17 cellular contexts compared by ENCODE assay signal in the genomic region with DNA sequence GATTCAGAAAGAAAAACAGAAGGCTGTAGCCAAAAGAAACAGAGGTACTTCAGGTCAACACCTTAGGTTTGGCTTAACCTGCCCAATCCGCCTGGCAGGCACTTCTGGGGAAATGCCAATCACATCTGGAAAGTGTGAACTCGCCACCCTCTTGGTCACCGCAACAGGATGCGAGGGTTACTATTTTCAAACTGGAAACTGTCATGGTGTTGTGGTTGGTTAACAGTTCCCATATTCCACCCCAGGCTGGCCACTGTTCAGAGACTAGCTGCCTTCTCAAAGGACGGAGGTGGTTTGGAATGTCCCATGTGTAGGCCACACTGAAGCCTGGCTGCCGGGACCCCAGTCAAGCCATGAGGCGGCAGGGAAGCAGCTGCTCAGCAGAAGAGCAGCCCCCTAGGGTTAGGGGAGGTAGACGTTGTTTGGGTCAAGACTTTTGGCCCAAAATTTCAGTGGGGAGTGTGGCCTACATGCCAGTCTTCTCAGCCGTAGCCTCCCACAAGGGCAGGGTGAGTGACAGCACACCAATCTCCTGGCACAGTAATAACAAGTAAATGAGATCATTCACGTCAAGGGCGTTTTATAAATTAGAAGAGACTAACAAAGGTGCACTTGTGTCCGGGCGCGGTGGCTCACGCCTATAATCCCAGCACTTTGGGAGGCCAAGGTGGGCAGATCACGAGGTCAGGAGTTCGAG. TPM values are rescaled to one million over a fixed set of nuclear protein-coding genes. Genes with fewer than 3 reads are reported as not detected.
DNase-seq lines count a peak whose midpoint lies in the region; ATAC-seq, FAIRE-seq and TF ChIP-seq lines count a peak whose summit lies in the region.
"Had no signal": no experiment of that assay in that cellular context is flagged by ENCODE, and none has a peak within 500 bp of the region (broad histone marks: within the 10 kb centered on the region; RNA-seq: fewer than 3 reads in every experiment).

No MANE protein-coding gene starts in this region.

- no peak overlapping the region for H3K9ac ChIP-seq in neural progenitor cell

- H3K9me3 ChIP-seq in ascending aorta: no peaks in the 10 kb centered on the region
- no peaks in the 10 kb centered on the region for H3K9me3 ChIP-seq in neural progenitor cell (ENCODE audit: low read depth)
- H3K9me3 ChIP-seq: transverse colon had no signal

- peak; percentile 57 for ATAC-seq in HG02678 (IDR thresholded peaks at IDR 0.05; ENCODE audit: unreplicated experiment)
- ATAC-seq in HG03139 (IDR thresholded peaks at IDR 0.05; ENCODE audit: unreplicated experiment): no peak
- no peak for ATAC-seq in omental fat pad (ENCODE audit: low FRiP score)
- ATAC-seq: foreskin keratinocyte, K562 had no signal

- intact Hi-C loops in ascending aorta (cut with DNase I): loop anchor here (10.0 kb wide), 1 partner anchor 270 kb away; a partner anchor contains a TSS

- no peak overlapping the region for H3K4me2 ChIP-seq in neural progenitor cell

- peaks cover 13% of the 10 kb centered on the region for H4K20me1 ChIP-seq in neural progenitor cell (ENCODE audit: low read depth)

- peak; percentile 73 for FAIRE-seq in GM18507 (lab: Jason Lieb, UNC)
- FAIRE-seq: K562 had no signal

- peaks cover 14% of the 10 kb centered on the region for H3K4me1 Mint-ChIP-seq in neural progenitor cell

- H3K4me1 ChIP-seq in ascending aorta (peaks cover 35 to 70% of the 10 kb centered on the region in 2 donors), neural progenitor cell (peaks cover 17% of the 10 kb centered on the region)

- H3K27me3 ChIP-seq in ascending aorta (no peaks in the 10 kb centered on the region), neural progenitor cell (no peaks in the 10 kb centered on the region)
- H3K27me3 ChIP-seq: foreskin keratinocyte, transverse colon had no signal

- peaks cover 2% of the 10 kb centered on the region for H3K27me3 Mint-ChIP-seq in neural progenitor cell (ENCODE audit: insufficient read depth, low read depth)
- H3K27me3 Mint-ChIP-seq: CD4-positive, alpha-beta T cell had no signal

- peak overlapping the region; percentile 53 to 90 for H3K27ac ChIP-seq in ascending aorta
- H3K27ac ChIP-seq in skin epidermis: peak overlapping the region in 15 of 21 experiments; percentile 3 to 89 (median 42)
- H3K27ac ChIP-seq in neural progenitor cell: no peak overlapping the region
- H3K27ac ChIP-seq: foreskin keratinocyte had no signal

- TF ChIP-seq CTCF in ascending aorta (IDR thresholded peaks at IDR 0.05) (no peak), neural progenitor cell (IDR thresholded peaks at IDR 0.05) (no peak), omental fat pad (IDR thresholded peaks at IDR 0.05) (no peak)

- no peak overlapping the region for H3K27ac Mint-ChIP-seq in neural progenitor cell
- H3K27ac Mint-ChIP-seq: CD4-positive, alpha-beta T cell; T-helper 2 cell treated with Interferon-gamma antibody and Interleukin-4, amounts not matched to agents 5 μg/mL and 100 μg/mL, for 36 hours had no signal

- H3K36me3 ChIP-seq in ascending aorta (no peaks in the 10 kb centered on the region), neural progenitor cell (no peaks in the 10 kb centered on the region)
- H3K36me3 ChIP-seq: transverse colon had no signal

- no peaks in the 10 kb centered on the region for H3K9me3 Mint-ChIP-seq in neural progenitor cell
- H3K9me3 Mint-ChIP-seq: CD4-positive, alpha-beta T cell; T-helper 2 cell treated with Interferon-gamma antibody and Interleukin-4, amounts not matched to agents 5 μg/mL and 100 μg/mL, for 36 hours had no signal

- H3K4me3 ChIP-seq in ascending aorta (no peak overlapping the region), skin epidermis (no peak overlapping the region), neural progenitor cell (no peak overlapping the region)
- H3K4me3 ChIP-seq: K562, transverse colon had no signal

- H3K79me2 ChIP-seq in neural progenitor cell (ENCODE audit: low read depth): no peaks in the 10 kb centered on the region

- no peak overlapping the region for H3K4me3 Mint-ChIP-seq in neural progenitor cell
- H3K4me3 Mint-ChIP-seq: CD4-positive, alpha-beta T cell; T-helper 2 cell treated with Interferon-gamma antibody and Interleukin-4, amounts not matched to agents 5 μg/mL and 100 μg/mL, for 36 hours had no signal

- H3F3A ChIP-seq in neural progenitor cell (ENCODE audit: low read depth): peaks cover 5% of the 10 kb centered on the region

- H2AFZ ChIP-seq in neural progenitor cell (replicated peaks): no peak overlapping the region

- DNase-seq in GM18507 (ENCODE audit: extremely low spot score, insufficient read length, low read depth): peak; percentile 26
- DNase-seq in ascending aorta (ENCODE audit: low spot score in 2 of 2): peak; percentile 36 to 84
- DNase-seq in neural progenitor cell (ENCODE audit: low spot score): no peak
- DNase-seq in omental fat pad (ENCODE audit: low spot score): no peak
- no peak for DNase-seq in CD1c-positive myeloid dendritic cell (ENCODE audit: extremely low spot score)
- DNase-seq: activated T-cell treated with anti-CD3 and anti-CD28 coated beads, Interleukin-2, amount 50 U/mL, for 1 hour; CD4-positive, alpha-beta T cell; central memory CD4-positive, alpha-beta T cell; foreskin keratinocyte; NCI-H524 treated with DMSO at 0.1 percent for 48 hours; stimulated activated CD4-positive, alpha-beta T cell treated with anti-CD3 and anti-CD28 coated beads, Interleukin-15, amount 100 ng/mL, for 24 hours; transverse colon had no signal

- H3K36me3 Mint-ChIP-seq in neural progenitor cell: peaks cover 2% of the 10 kb centered on the region

RNA-seq across cellular contexts. Expression of a gene that starts 54.6 kb away (rescaled TPM):
- total RNA-seq in ascending aorta (4.5 TPM), neural progenitor cell (ENCODE audit: low replicate concordance) (42.2 and 47.6 TPM in 2 replicates), omental fat pad (10 to 100 TPM; 20.7 to 37.2 (median 28.2) TPM)

Comparison
In these comparisons a context has a peak if more than half of its experiments do, and no peak if none do; other contexts are left out.
1. DNase-seq: peak in GM18507 (single experiment) and ascending aorta (2 of 2); none in neural progenitor cell (single experiment), omental fat pad (single experiment) and CD1c-positive myeloid dendritic cell (single experiment).